Comparison of ENCODE assay signal across 11 cellular contexts in the genomic region with DNA sequence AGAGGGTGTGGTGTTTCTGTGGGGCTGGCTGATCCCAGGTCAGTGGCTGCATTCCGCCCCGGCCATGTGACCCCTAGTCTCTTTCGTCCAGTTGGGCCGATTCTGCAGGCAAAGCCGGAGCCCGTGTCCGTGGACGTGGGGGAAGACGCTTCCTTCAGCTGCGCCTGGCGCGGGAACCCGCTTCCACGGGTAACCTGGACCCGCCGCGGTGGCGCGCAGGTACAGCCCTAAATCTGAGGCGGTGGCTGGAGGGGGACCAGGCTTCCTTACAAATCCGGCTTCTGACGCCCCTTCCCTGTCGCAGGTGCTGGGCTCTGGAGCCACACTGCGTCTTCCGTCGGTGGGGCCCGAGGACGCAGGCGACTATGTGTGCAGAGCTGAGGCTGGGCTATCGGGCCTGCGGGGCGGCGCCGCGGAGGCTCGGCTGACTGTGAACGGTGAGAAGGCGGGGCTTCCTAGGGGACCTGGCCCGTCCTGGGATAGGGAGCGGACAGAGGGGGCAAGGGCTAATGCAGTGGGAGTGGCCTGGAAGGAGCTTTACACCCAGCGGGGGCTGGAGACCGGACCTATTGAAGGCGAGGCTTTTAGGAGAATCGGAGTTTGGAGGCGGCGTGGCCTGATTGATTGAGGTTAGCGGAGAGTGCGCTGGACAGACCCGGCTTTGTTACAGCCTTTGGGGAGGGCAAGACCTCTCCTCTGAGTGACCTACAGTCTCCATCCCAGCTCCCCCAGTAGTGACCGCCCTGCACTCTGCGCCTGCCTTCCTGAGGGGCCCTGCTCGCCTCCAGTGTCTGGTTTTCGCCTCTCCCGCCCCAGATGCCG. TPM values are rescaled to one million over a fixed set of nuclear protein-coding genes. Genes with fewer than 3 reads are reported as not detected.
DNase-seq lines count a peak whose midpoint lies in the region; ATAC-seq and TF ChIP-seq lines count a peak whose summit lies in the region.
"Had no signal": no experiment of that assay in that cellular context is flagged by ENCODE, and none has a peak within 500 bp of the region (broad histone marks: within the 10 kb centered on the region; RNA-seq: fewer than 3 reads in every experiment).

No MANE protein-coding gene starts in this region.

- TF ChIP-seq POLR2A in thyroid gland (IDR thresholded peaks at IDR 0.05), result no peak

- peaks cover 0 to 26% (median 9%) of the 10 kb centered on the region in 9 donors for H3K4me1 ChIP-seq in heart right ventricle
- peaks cover 0 to 15% of the 10 kb centered on the region in 2 donors for H3K4me1 ChIP-seq in right atrium auricular region
- peaks cover 11 to 12% of the 10 kb centered on the region in 2 donors for H3K4me1 ChIP-seq in thyroid gland

- 7 to 8% methylated on average over 53 to 55 of the region's 55 CpGs for WGBS in heart right ventricle, 2 donors
- WGBS in thyroid gland, 2 donors, result 20 to 21% methylated on average over 24 to 43 of the region's 55 CpGs

- H3K9me3 ChIP-seq in heart right ventricle, result no peaks in the 10 kb centered on the region
- H3K9me3 ChIP-seq in right atrium auricular region, result no peaks in the 10 kb centered on the region
- H3K9me3 ChIP-seq in thyroid gland, result no peaks in the 10 kb centered on the region

- intact Hi-C loops in heart right ventricle (cut with DNase I), result no loop called here
- intact Hi-C loops in thyroid gland (cut with DNase I), result no loop called here

- H3K27me3 ChIP-seq in heart right ventricle (peaks cover 18 to 88% (median 71%) of the 10 kb centered on the region in 7 donors), right atrium auricular region (peaks cover 3 to 11% of the 10 kb centered on the region in 2 donors), thyroid gland (no peaks in the 10 kb centered on the region)

- ATAC-seq in heart right ventricle, result peak in 5 of 8 donors; percentile 28 to 54 (median 46)
- no peak for ATAC-seq in HG02798 (IDR thresholded peaks at IDR 0.05; ENCODE audit: poor library complexity, unreplicated experiment)

- H3K4me3 ChIP-seq in heart right ventricle (no peak overlapping the region), right atrium auricular region (no peak overlapping the region), thyroid gland (replicated peaks in 1 of 3) (no peak overlapping the region)

- DNase-seq in heart right ventricle, result no peak
- DNase-seq in right atrium auricular region (ENCODE audit: low spot score), result no peak
- peak; percentile 94 for DNase-seq in iPS-NIHi11 (ENCODE audit: low spot score)
- peak; percentile 23 to 36 for DNase-seq in thyroid gland
- DNase-seq in NCI-H82 (lab: John Stamatoyannopoulos, UW), result no peak
- DNase-seq: activated naive CD4-positive, alpha-beta T cell treated with anti-CD3 and anti-CD28 coated beads for 36 hours had no signal

- TF ChIP-seq CTCF in heart right ventricle (IDR thresholded peaks at IDR 0.05), result no peak
- no peak for TF ChIP-seq CTCF in right atrium auricular region (IDR thresholded peaks at IDR 0.05)
- no peak for TF ChIP-seq CTCF in thyroid gland (IDR thresholded peaks at IDR 0.05)

- no peaks in the 10 kb centered on the region for H3K36me3 ChIP-seq in heart right ventricle
- H3K36me3 ChIP-seq in right atrium auricular region, result no peaks in the 10 kb centered on the region
- no peaks in the 10 kb centered on the region for H3K36me3 ChIP-seq in thyroid gland

- H3K27ac ChIP-seq in heart right ventricle (no peak overlapping the region), right atrium auricular region (no peak overlapping the region), thyroid gland (no peak overlapping the region)

RNA-seq across cellular contexts. Expression of a gene that starts 4.3 kb away (rescaled TPM):
- under 1 TPM in 2 of 10 donors, not detected in 8; 0.12 to 0.35 TPM for total RNA-seq in heart right ventricle
- polyA plus RNA-seq in heart right ventricle, result not detected
- under 1 TPM in 1 of 2 donors, not detected in 1; 0.51 TPM for total RNA-seq in right atrium auricular region
- under 1 TPM in 2 of 4 donors, not detected in 2; 0.20 to 0.33 TPM for total RNA-seq in thyroid gland
- total RNA-seq: lung microvascular endothelial cell, pulmonary artery endothelial cell, subcutaneous adipose tissue had no signal

RNA-seq across cellular contexts. Expression of a gene that starts 7.3 kb away (rescaled TPM):
- total RNA-seq in heart right ventricle (10 to 100 TPM; 13.6 to 63.5 (median 26.0) TPM), right atrium auricular region (10 to 100 TPM; 17.5 to 33.6 TPM), thyroid gland (1 to 10 TPM in 2 of 4 donors, under 1 TPM in 2; 0.67 to 5.3 (median 2.8) TPM)
- 10 to 100 TPM in 1 of 2 donors, 1 to 10 TPM in 1; 2.7 to 24.2 TPM for polyA plus RNA-seq in heart right ventricle

RNA-seq across cellular contexts. Expression of a gene that starts 8.7 kb away (rescaled TPM):
- total RNA-seq in heart right ventricle (under 1 TPM in 2 of 10 donors, not detected in 8; 0.07 to 0.12 TPM), right atrium auricular region (not detected), thyroid gland (not detected)
- polyA plus RNA-seq in heart right ventricle, result not detected
- total RNA-seq: lung microvascular endothelial cell, M059J, pulmonary artery endothelial cell, subcutaneous adipose tissue had no signal

RNA-seq across cellular contexts. Expression of a gene that starts 39.3 kb away (rescaled TPM):
- total RNA-seq in heart right ventricle (1 to 10 TPM in 9 of 10 donors, under 1 TPM in 1; 0.66 to 7.8 (median 3.7) TPM), right atrium auricular region (1 to 10 TPM; 1.3 to 2.1 TPM), thyroid gland (10 to 100 TPM in 3 of 4 donors, 1 to 10 TPM in 1; 7.0 to 56.7 (median 16.9) TPM)
- polyA plus RNA-seq in heart right ventricle, result 1 to 10 TPM; 2.3 to 4.8 TPM

RNA-seq across cellular contexts. Expression of a gene that starts 41.3 kb away (rescaled TPM):
- total RNA-seq in heart right ventricle (10 to 100 TPM in 1 of 10 donors, 1 to 10 TPM in 9; 1.7 to 22.8 (median 4.5) TPM), right atrium auricular region (1 to 10 TPM in 1 of 2 donors, not detected in 1; 3.3 TPM), thyroid gland (1 to 10 TPM in 2 of 4 donors, not detected in 2; 1.4 to 4.4 TPM)
- 10 to 100 TPM; 10.6 to 17.6 TPM for polyA plus RNA-seq in heart right ventricle
- total RNA-seq: M059J, pulmonary artery endothelial cell had no signal

Comparison
In these comparisons a context has a peak if more than half of its experiments do, and no peak if none do; other contexts are left out.
1. DNase-seq: peak in iPS-NIHi11 (single experiment) and thyroid gland (2 of 2); none in heart right ventricle (0 of 2), right atrium auricular region (single experiment) and NCI-H82 (single experiment).